In genomic region chr6:31665501-31666336, GRCh38 we compare ENCODE assay signal across 8 cellular contexts. TPM values are rescaled to one million over a fixed set of nuclear protein-coding genes. Genes with fewer than 3 reads are reported as not detected.
A peak's percentile ranks its signal among the peaks of the same experiment; 100 is the strongest.
DNase-seq lines count a peak whose midpoint lies in the region; ATAC-seq and TF ChIP-seq lines count a peak whose summit lies in the region.

TSS of gene CSNK2B (plus strand) at chr6:31666080. CDS start at chr6:31666832, 752 bp downstream.

- POLR2A ChIA-PET in activated CD4-positive, alpha-beta T cell treated with anti-CD3 and anti-CD28 coated beads, Interleukin-2, amount 10 ng/mL, durations not matched to agents 7 days and 5 days (lab: Charles Lee) = interaction anchor here (0.7 kb wide), 1 partner anchor 138 kb away, joined by 3 read pairs; no protein-coding TSS in a partner anchor

- H3K27ac Mint-ChIP-seq in activated CD4-positive, alpha-beta T cell treated with anti-CD3 and anti-CD28 coated beads, Interleukin-2, amount 10 ng/mL, durations not matched to agents 7 days and 5 days = peak within 1 kb of the TSS; percentile 94

- peak in 1 of 2 donors; percentile 26 for TF ChIP-seq CTCF in left lung (IDR thresholded peaks at IDR 0.05)

- H3K4me1 Mint-ChIP-seq in activated CD4-positive, alpha-beta T cell treated with anti-CD3 and anti-CD28 coated beads, Interleukin-2, amount 10 ng/mL, durations not matched to agents 7 days and 5 days = peaks cover 63% of the 10 kb centered on the region

- H3K4me1 ChIP-seq in BLaER1 treated with 17β-estradiol and CSF1 and Interleukin-3, amounts not matched to agents 10 nM and 100 nM = peaks cover 47 to 69% (median 57%) of the 10 kb centered on the region in 10 experiments
- H3K4me1 ChIP-seq in left lung = peaks cover 19 to 58% of the 10 kb centered on the region in 2 donors

- CTCF ChIA-PET in activated CD4-positive, alpha-beta T cell treated with anti-CD3 and anti-CD28 coated beads, Interleukin-2, amount 10 ng/mL, durations not matched to agents 7 days and 5 days (lab: Charles Lee) = interaction anchor here (0.9 to 2.1 kb wide), 6 partner anchors 10 to 85 kb away, joined by 3 to 8 read pairs (median 3); partner anchors contain the start of genes APOM and LY6G5C

- DNase-seq in NCI-H69 (lab: John Stamatoyannopoulos, UW) (peak; percentile 99), cortex of kidney (lab: John Stamatoyannopoulos, UW) (peak; percentile 44), left lung (peak; percentile 98 to 99)
- peak; percentile 99 for DNase-seq in activated CD4-positive, alpha-beta T cell treated with anti-CD3 and anti-CD28 coated beads, Interleukin-2, amount 10 ng/mL, durations not matched to agents 7 days and 5 days
- peak; percentile 94 to 96 for DNase-seq in stimulated activated CD4-positive, alpha-beta T cell treated with anti-CD3 and anti-CD28 coated beads, Interleukin-2, amount 100 ng/mL, for 48 hours

- H3K36me3 ChIP-seq in BLaER1 treated with 17β-estradiol and CSF1 and Interleukin-3, amounts not matched to agents 10 nM and 100 nM = peaks cover 42 to 70% (median 58%) of the 10 kb centered on the region in 11 experiments
- peaks cover 0 to 62% of the 10 kb centered on the region in 2 donors for H3K36me3 ChIP-seq in left lung

- intact Hi-C loops in left lung (cut with DNase I) = no loop called here

- H3K27me3 ChIP-seq in BLaER1 treated with 17β-estradiol and CSF1 and Interleukin-3, amounts not matched to agents 10 nM and 100 nM = no peaks in the 10 kb centered on the region
- no peaks in the 10 kb centered on the region for H3K27me3 ChIP-seq in left lung

- no peaks in the 10 kb centered on the region for H3K9me3 ChIP-seq in BLaER1 treated with 17β-estradiol and CSF1 and Interleukin-3, amounts not matched to agents 10 nM and 100 nM (replicated peaks in 1 of 11)
- H3K9me3 ChIP-seq in left lung = no peaks in the 10 kb centered on the region

- peak within 1 kb of the TSS; percentile 77 to 97 (median 95) for H3K4me3 ChIP-seq in BLaER1 treated with 17β-estradiol and CSF1 and Interleukin-3, amounts not matched to agents 10 nM and 100 nM
- H3K4me3 ChIP-seq in left lung = peak within 1 kb of the TSS; percentile 57 to 66

- H3K9me3 Mint-ChIP-seq in activated CD4-positive, alpha-beta T cell treated with anti-CD3 and anti-CD28 coated beads, Interleukin-2, amount 10 ng/mL, durations not matched to agents 7 days and 5 days = no peaks in the 10 kb centered on the region

- H3K4me3 Mint-ChIP-seq in activated CD4-positive, alpha-beta T cell treated with anti-CD3 and anti-CD28 coated beads, Interleukin-2, amount 10 ng/mL, durations not matched to agents 7 days and 5 days = peak within 1 kb of the TSS; percentile 87

- H3K27ac ChIP-seq in BLaER1 treated with 17β-estradiol and CSF1 and Interleukin-3, amounts not matched to agents 10 nM and 100 nM = peak within 1 kb of the TSS; percentile 77 to 99 (median 93)
- H3K27ac ChIP-seq in left lung = peak within 1 kb of the TSS; percentile 93 to 94

- peak within 1 kb of the TSS; percentile 96 to 100 (median 99) for H3K4me2 ChIP-seq in BLaER1 treated with 17β-estradiol and CSF1 and Interleukin-3, amounts not matched to agents 10 nM and 100 nM

- H4K20me1 ChIP-seq in BLaER1 treated with 17β-estradiol and CSF1 and Interleukin-3, amounts not matched to agents 10 nM and 100 nM = peaks cover 2 to 43% (median 24%) of the 10 kb centered on the region in 11 experiments; a peak in 17 of 22 replicates

- peak; percentile 79 for ATAC-seq in GM19328 (IDR thresholded peaks at IDR 0.05; ENCODE audit: unreplicated experiment)
- peak; percentile 72 for ATAC-seq in HG03520 (IDR thresholded peaks at IDR 0.05; ENCODE audit: unreplicated experiment)
- peak; percentile 93 for ATAC-seq in left lung

- peak within 1 kb of the TSS; percentile 89 to 97 (median 94) for H3K9ac ChIP-seq in BLaER1 treated with 17β-estradiol and CSF1 and Interleukin-3, amounts not matched to agents 10 nM and 100 nM

- H3K27me3 Mint-ChIP-seq in activated CD4-positive, alpha-beta T cell treated with anti-CD3 and anti-CD28 coated beads, Interleukin-2, amount 10 ng/mL, durations not matched to agents 7 days and 5 days = no peaks in the 10 kb centered on the region

- peaks cover 73% of the 10 kb centered on the region for H3K36me3 Mint-ChIP-seq in activated CD4-positive, alpha-beta T cell treated with anti-CD3 and anti-CD28 coated beads, Interleukin-2, amount 10 ng/mL, durations not matched to agents 7 days and 5 days (ENCODE audit: low read depth)

RNA-seq across cellular contexts. Expression of gene CSNK2B, which starts in this region (rescaled TPM):
- total RNA-seq in activated CD4-positive, alpha-beta T cell treated with anti-CD3 and anti-CD28 coated beads, Interleukin-2, amount 10 ng/mL, durations not matched to agents 7 days and 5 days = 100 to 1,000 TPM; 218 to 273 TPM
- total RNA-seq in left lung = 100 to 1,000 TPM in 1 of 2 donors, 10 to 100 TPM in 1; 96.6 to 128 TPM

Comparison
In these comparisons a context has a peak if more than half of its experiments do, and no peak if none do; other contexts are left out.
1. Peak in every context shown above with its lines: DNase-seq, ATAC-seq, H3K4me3 ChIP-seq and H3K27ac ChIP-seq.
2. DNase-seq: peak in every context shown above with its lines; median percentile 99 in NCI-H69; 99 in activated CD4-positive, alpha-beta T cell treated with anti-CD3 and anti-CD28 coated beads, Interleukin-2, amount 10 ng/mL, durations not matched to agents 7 days and 5 days; 98 in left lung; 95 in stimulated activated CD4-positive, alpha-beta T cell treated with anti-CD3 and anti-CD28 coated beads, Interleukin-2, amount 100 ng/mL, for 48 hours; 44 in cortex of kidney.